ENCODE assay signal across 13 cellular contexts in the genomic region with DNA sequence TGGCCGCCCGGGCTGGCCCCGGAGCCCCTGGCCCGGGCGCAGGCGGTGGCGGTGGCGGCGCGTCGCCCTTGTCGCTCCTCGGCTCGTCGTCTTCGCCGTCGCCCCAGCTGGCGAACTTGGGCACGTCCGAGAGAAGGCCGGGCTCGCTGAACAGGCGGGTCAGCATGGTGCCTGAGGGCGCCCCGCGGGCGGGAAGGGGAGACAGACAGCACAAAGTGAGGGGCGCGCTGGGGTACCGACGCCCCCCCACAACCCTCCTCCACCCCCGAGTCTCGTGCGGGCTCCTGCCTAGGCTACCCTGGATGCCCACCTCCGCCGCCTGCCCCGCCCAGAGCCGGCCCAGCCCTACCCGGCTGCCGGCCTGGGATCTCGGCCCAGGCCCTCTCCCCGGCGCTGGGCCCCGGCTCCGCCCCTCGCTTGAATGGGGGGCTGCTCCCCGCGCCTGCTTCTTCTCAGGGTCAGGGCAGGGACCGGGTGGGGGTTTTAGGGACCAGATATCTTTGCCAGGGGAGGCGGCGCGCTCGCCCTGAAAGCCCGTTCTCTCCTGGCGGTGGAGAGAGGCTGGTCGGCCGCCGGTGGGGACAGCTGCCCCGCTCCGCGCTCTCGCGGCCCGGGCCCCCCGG. TPM values are rescaled to one million over a fixed set of nuclear protein-coding genes. Genes with fewer than 3 reads are reported as not detected.
DNase-seq lines count a peak whose midpoint lies in the region; ATAC-seq and TF ChIP-seq lines count a peak whose summit lies in the region.
"Had no signal": no experiment of that assay in that cellular context is flagged by ENCODE, and none has a peak within 500 bp of the region (broad histone marks: within the 10 kb centered on the region; RNA-seq: fewer than 3 reads in every experiment).

No MANE protein-coding gene starts in this region.

- no peak overlapping the region for H3K27ac ChIP-seq in body of pancreas
- no peak overlapping the region for H3K27ac ChIP-seq in stomach
- H3K27ac ChIP-seq: KMS-11, SJSA1 had no signal

- DNase-seq in NCI-H748 (lab: John Stamatoyannopoulos, UW; ENCODE audit: unreplicated experiment), result peak; percentile 41
- DNase-seq in NCI-H748 treated with DMSO at 0.1 percent for 48 hours (lab: John Stamatoyannopoulos, UW), result no peak
- peak in 1 of 4 donors; percentile 32 for DNase-seq in body of pancreas
- DNase-seq in left lobe of liver (ENCODE audit: low spot score), result no peak
- DNase-seq in stomach, result no peak
- no peak for DNase-seq in Ammon's horn (ENCODE audit: low spot score)
- no peak for DNase-seq in retina
- DNase-seq: effector CD4-positive, alpha-beta T cell; NCI-H2227 treated with DMSO at 0.1 percent for 48 hours had no signal

- H3K27me3 ChIP-seq in body of pancreas (peaks cover 0 to 44% of the 10 kb centered on the region in 2 donors), stomach (peaks cover 32 to 99% (median 78%) of the 10 kb centered on the region in 3 donors)

- H3K4me1 ChIP-seq in body of pancreas (peaks cover 28% of the 10 kb centered on the region), stomach (peaks cover 27 to 51% (median 42%) of the 10 kb centered on the region in 4 donors)

- TF ChIP-seq EP300 in stomach (IDR thresholded peaks at IDR 0.05), result no peak

- peak; percentile 39 for ATAC-seq in body of pancreas
- peak; percentile 34 for ATAC-seq in left lobe of liver
- ATAC-seq in HG03521 (IDR thresholded peaks at IDR 0.05; ENCODE audit: unreplicated experiment), result no peak

- TF ChIP-seq CTCF in body of pancreas (IDR thresholded peaks at IDR 0.05) (no peak), stomach (IDR thresholded peaks at IDR 0.05) (no peak)

- intact Hi-C loops in body of pancreas (cut with DNase I), result no loop called here
- intact Hi-C loops in stomach (cut with DNase I; ENCODE audit: low total_unique reads), result no loop called here

- TF ChIP-seq POLR2A in body of pancreas (IDR thresholded peaks at IDR 0.05) (no peak), stomach (IDR thresholded peaks at IDR 0.05) (no peak)

- no peak overlapping the region for H3K4me3 ChIP-seq in body of pancreas
- peak overlapping the region in 3 of 4 donors; percentile 22 to 45 (median 26) for H3K4me3 ChIP-seq in stomach
- H3K4me3 ChIP-seq: SJSA1 had no signal

- WGBS in body of pancreas, 2 donors, result 2 to 3% methylated on average over 6 to 58 of the region's 66 CpGs
- 0 to 3% (median 2%) methylated on average over 8 to 66 of the region's 66 CpGs for WGBS in stomach, 5 donors

- H3K9me3 ChIP-seq in body of pancreas (no peaks in the 10 kb centered on the region), stomach (no peaks in the 10 kb centered on the region)
- H3K9me3 ChIP-seq: SJSA1 had no signal

- no peaks in the 10 kb centered on the region for H3K36me3 ChIP-seq in body of pancreas (replicated peaks in 1 of 2; ENCODE audit: insufficient read depth in 1 of 2, low read depth in 2 of 2)
- H3K36me3 ChIP-seq in stomach, result no peaks in the 10 kb centered on the region
- H3K36me3 ChIP-seq: SJSA1 had no signal

RNA-seq across cellular contexts. Expression of a gene that starts 1.2 kb away (rescaled TPM):
- total RNA-seq in body of pancreas (not detected), left lobe of liver (not detected), stomach (not detected)
- polyA plus RNA-seq in stomach, result under 1 TPM; 0.03 to 0.31 (median 0.25) TPM
- total RNA-seq: SJSA1 had no signal
- polyA plus RNA-seq: AG04450 had no signal

RNA-seq across cellular contexts. Expression of a gene that starts 20.2 kb away (rescaled TPM):
- total RNA-seq in body of pancreas (10 to 100 TPM; 38.4 to 75.8 TPM), left lobe of liver (0.60 TPM), stomach (100 to 1,000 TPM in 1 of 5 donors, 10 to 100 TPM in 2, 1 to 10 TPM in 1, under 1 TPM in 1; 0.58 to 279 (median 11.0) TPM)
- 10 to 100 TPM in 1 of 3 donors, 1 to 10 TPM in 2; 5.0 to 20.9 (median 9.5) TPM for polyA plus RNA-seq in stomach
- total RNA-seq: SJSA1 had no signal
- polyA plus RNA-seq: AG04450 had no signal

RNA-seq across cellular contexts. Expression of a gene that starts 30.4 kb away (rescaled TPM):
- total RNA-seq in body of pancreas (10 to 100 TPM; 30.1 to 63.9 TPM), left lobe of liver (27.3 TPM), stomach (1,000 to 10,000 TPM in 1 of 5 donors, 100 to 1,000 TPM in 1, 10 to 100 TPM in 3; 26.4 to 1,091 (median 72.1) TPM)
- polyA plus RNA-seq in stomach, result 10 to 100 TPM; 28.1 to 53.5 (median 30.8) TPM

RNA-seq across cellular contexts. Expression of a gene that starts 58.6 kb away (rescaled TPM):
- total RNA-seq in body of pancreas, result under 1 TPM in 1 of 2 donors, not detected in 1; 0.26 TPM
- 0.55 TPM for total RNA-seq in left lobe of liver
- 1 to 10 TPM in 1 of 5 donors, under 1 TPM in 2, not detected in 2; 0.89 to 4.3 (median 0.92) TPM for total RNA-seq in stomach
- polyA plus RNA-seq in stomach, result 10 to 100 TPM in 1 of 3 donors, 1 to 10 TPM in 1, under 1 TPM in 1; 0.88 to 14.1 (median 3.5) TPM

Comparison
In these comparisons a context has a peak if more than half of its experiments do, and no peak if none do; other contexts are left out.
1. H3K4me3 ChIP-seq: peak in stomach (3 of 4); none in body of pancreas (0 of 2).